Comparison of ENCODE assay signal across 8 cellular contexts in the genomic region with DNA sequence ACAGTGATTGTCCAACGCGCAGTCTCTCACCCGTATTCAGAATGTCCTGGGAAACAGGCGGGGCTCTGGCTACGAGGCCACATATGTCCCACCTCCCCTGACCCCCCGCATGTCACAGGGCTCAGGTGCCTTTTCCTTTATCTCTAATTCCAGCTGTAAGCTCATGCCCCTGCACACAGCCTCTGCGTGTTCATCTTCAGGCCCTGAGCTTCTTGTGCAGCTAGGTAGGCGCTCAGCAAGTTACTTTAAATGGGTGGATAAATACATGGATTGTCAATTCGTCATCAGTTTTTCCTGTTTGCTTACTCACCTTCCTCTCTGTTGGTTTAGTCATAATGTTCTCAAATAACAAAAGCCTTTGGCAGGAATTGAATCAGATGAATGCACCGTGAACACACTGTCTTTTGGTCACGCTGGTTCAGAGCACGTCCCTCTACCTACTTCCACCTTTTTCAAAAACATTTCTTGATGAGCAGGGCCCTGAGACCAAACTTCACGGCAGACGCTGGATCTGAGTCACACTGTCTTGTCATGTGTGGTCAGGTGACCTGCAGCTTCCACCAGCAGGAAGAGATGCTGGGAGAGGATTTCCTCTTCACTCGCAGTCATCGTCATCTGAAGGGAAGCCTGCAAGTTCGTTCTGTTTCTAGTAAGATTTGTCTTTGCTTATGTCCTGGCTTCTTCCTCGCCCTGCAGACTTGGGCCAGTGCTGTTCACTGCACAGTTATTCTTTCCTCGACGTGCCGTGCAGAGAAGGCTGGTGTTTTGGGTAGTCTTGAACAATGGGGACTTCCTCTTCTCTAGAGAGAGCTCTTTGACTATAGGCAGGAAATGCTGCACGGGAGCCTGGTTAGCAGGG.
DNase-seq lines count a peak whose midpoint lies in the region; ATAC-seq and TF ChIP-seq lines count a peak whose summit lies in the region.

No MANE protein-coding gene starts in this region.

- ATAC-seq in DND-41 (ENCODE audit: insufficient read depth, low read depth), result peak; percentile 92
- ATAC-seq in GM21786 (IDR thresholded peaks at IDR 0.05; ENCODE audit: unreplicated experiment), result peak; percentile 84

- H3K27me3 ChIP-seq in DND-41 (ENCODE audit: insufficient read depth, low read length, poor library complexity), result no peaks in the 10 kb centered on the region

- H3K4me3 ChIP-seq in DND-41 (ENCODE audit: low read depth in 1 of 2, low read length in 2 of 2), result peak overlapping the region; percentile 23 to 68; a peak in 3 of 4 replicates

- DNase-seq in DND-41, result peak; percentile 79
- peak; percentile 93 to 98 for DNase-seq in Kasumi-1 (lab: John Stamatoyannopoulos, UW)
- peak in 4 of 5 donors; percentile 39 to 94 (median 47) for DNase-seq in T-helper 1 cell
- DNase-seq in amniotic stem cell (lab: John Stamatoyannopoulos, UW), result peak; percentile 28
- DNase-seq in islet precursor cell, result peak; percentile 78
- peak; percentile 81 for DNase-seq in stimulated activated CD4-positive, alpha-beta T cell treated with anti-CD3 and anti-CD28 coated beads, Interleukin-1b, Interleukin-23, amount 100 ng/mL, for 48 hours
- DNase-seq in NCI-H1930 (lab: John Stamatoyannopoulos, UW), result no peak

- peak overlapping the region; percentile 75 for H3K4me2 ChIP-seq in DND-41 (ENCODE audit: insufficient read depth, low read length)

- H2AFZ ChIP-seq in DND-41 (ENCODE audit: low read depth, low read length), result peak overlapping the region; percentile 94

- H3K9me3 ChIP-seq in DND-41 (ENCODE audit: insufficient read depth, low read length, severe bottlenecking), result no peaks in the 10 kb centered on the region

- H3K79me2 ChIP-seq in DND-41 (ENCODE audit: insufficient read depth, low read length), result peaks cover 7% of the 10 kb centered on the region

- no peaks in the 10 kb centered on the region for H4K20me1 ChIP-seq in DND-41 (ENCODE audit: insufficient read depth, low read length)

- H3K9ac ChIP-seq in DND-41 (ENCODE audit: low read depth, low read length), result peak overlapping the region; percentile 64

- no peak for TF ChIP-seq CTCF in DND-41 (IDR thresholded peaks at IDR 0.05; ENCODE audit: borderline replicate concordance, extremely low read depth, low read length, poor library complexity, severe bottlenecking)

- H3K4me1 ChIP-seq in DND-41 (ENCODE audit: insufficient read depth, low read length), result peaks cover 33% of the 10 kb centered on the region

- H3K36me3 ChIP-seq in DND-41 (ENCODE audit: insufficient read depth, low read length), result no peaks in the 10 kb centered on the region

- peak overlapping the region; percentile 96 for H3K27ac ChIP-seq in DND-41 (ENCODE audit: low read length)

Comparison
In these comparisons a context has a peak if more than half of its experiments do, and no peak if none do; other contexts are left out.
1. DNase-seq: peak in DND-41 (single experiment), Kasumi-1 (2 of 2), T-helper 1 cell (4 of 5), amniotic stem cell (single experiment), islet precursor cell (single experiment) and stimulated activated CD4-positive, alpha-beta T cell treated with anti-CD3 and anti-CD28 coated beads, Interleukin-1b, Interleukin-23, amount 100 ng/mL, for 48 hours (single experiment); none in NCI-H1930 (0 of 2).